Comparison of ENCODE assay signal across 13 cellular contexts in genomic region chr3:109059289-109059688, GRCh38. TPM values are rescaled to one million over a fixed set of nuclear protein-coding genes. Genes with fewer than 3 reads are reported as not detected.
DNase-seq lines count a peak whose midpoint lies in the region; ATAC-seq lines count a peak whose summit lies in the region.
"Had no signal": no experiment of that assay in that cellular context is flagged by ENCODE, and none has a peak within 500 bp of the region (broad histone marks: within the 10 kb centered on the region; RNA-seq: fewer than 3 reads in every experiment).

No MANE protein-coding gene starts in this region.

- H3K36me3 Mint-ChIP-seq in memory B cell: no peaks in the 10 kb centered on the region

- H3K9me3 ChIP-seq in GM23248 (ENCODE audit: low read depth): no peaks in the 10 kb centered on the region
- H3K9me3 ChIP-seq: pancreas had no signal

- H3K4me2 ChIP-seq in GM23248 (ENCODE audit: unreplicated experiment): no peak overlapping the region

- no peaks in the 10 kb centered on the region for H3K9me2 ChIP-seq in GM23248 (ENCODE audit: insufficient read depth)

- H3K4me3 Mint-ChIP-seq in memory B cell: peak overlapping the region; percentile 5

- no peak overlapping the region for H3K9ac ChIP-seq in GM23248

- H3K27ac ChIP-seq in GM23248: no peak overlapping the region
- H3K27ac ChIP-seq: epithelial cell of prostate, pancreas had no signal

- H3K27me3 ChIP-seq in GM23248 (replicated peaks; ENCODE audit: insufficient read depth): 0 out of 2 replicates have a peak, but pooled peaks cover 4% of the 10 kb centered on the region
- H3K27me3 ChIP-seq: pancreas had no signal

- no peak overlapping the region for H3K27ac Mint-ChIP-seq in memory B cell

- ATAC-seq in GM18868 (IDR thresholded peaks at IDR 0.05; ENCODE audit: unreplicated experiment) (peak; percentile 97), GM21786 (IDR thresholded peaks at IDR 0.05; ENCODE audit: unreplicated experiment) (peak; percentile 89), HG03469 (IDR thresholded peaks at IDR 0.05; ENCODE audit: unreplicated experiment) (peak; percentile 85), memory B cell (ENCODE audit: low read depth) (peak; percentile 69), HG02763 (IDR thresholded peaks at IDR 0.05; ENCODE audit: unreplicated experiment) (no peak)
- ATAC-seq: pancreas had no signal

- no peaks in the 10 kb centered on the region for H3K4me1 ChIP-seq in GM23248 (ENCODE audit: insufficient read depth)
- H3K4me1 ChIP-seq: pancreas had no signal

- H3K4me1 Mint-ChIP-seq in memory B cell: peaks cover 4% of the 10 kb centered on the region

- no peaks in the 10 kb centered on the region for H3F3A ChIP-seq in GM23248 (ENCODE audit: insufficient read depth)

- H3K36me3 ChIP-seq in GM23248 (ENCODE audit: low read depth): no peaks in the 10 kb centered on the region
- H3K36me3 ChIP-seq: pancreas had no signal

- 17% methylated on average over 5 of the region's 5 CpGs for WGBS in GM23248 (ENCODE audit: low coverage in 1 of 2, low lambda C conversion rate in 2 of 2, missing lambda C conversion rate in 2 of 2), 2 experiments

- no peak for DNase-seq in memory B cell (ENCODE audit: low spot score in 2 of 2)
- no peak for DNase-seq in GM23248
- DNase-seq in activated CD4-positive, alpha-beta T cell treated with anti-CD3 and anti-CD28 coated beads, Interleukin-2, amount 50 U/mL, for 4 hours: no peak
- DNase-seq in SHP77 (lab: John Stamatoyannopoulos, UW): no peak
- DNase-seq: amniotic stem cell, DMS79 treated with DMSO at 0.1 percent for 48 hours, NCI-H1436 treated with DMSO at 0.1 percent for 48 hours, pancreas had no signal

- H2AFZ ChIP-seq in GM23248: no peak overlapping the region

- in situ Hi-C loops in GM23248 (cut with MboI): no loop called here

- no peak overlapping the region for H3K4me3 ChIP-seq in GM23248
- H3K4me3 ChIP-seq: pancreas had no signal

- no peaks in the 10 kb centered on the region for H3K9me3 Mint-ChIP-seq in memory B cell

- no peaks in the 10 kb centered on the region for H3K79me2 ChIP-seq in GM23248 (ENCODE audit: insufficient read depth)

- H4K20me1 ChIP-seq in GM23248 (ENCODE audit: insufficient read depth): no peaks in the 10 kb centered on the region

- peaks cover 2% of the 10 kb centered on the region for H3K27me3 Mint-ChIP-seq in memory B cell

RNA-seq across cellular contexts. Expression of gene MORC1, which starts 58.6 kb away (rescaled TPM):
- not detected in 2 replicates for total RNA-seq in GM23248 (2014; rRNA removed; shearing (Covaris generic))
- polyA plus RNA-seq in GM23248 (2016; fragmentation: Nextera tagmentation; extraction: Ambion mirVana): not detected in 2 replicates
- total RNA-seq: pancreas had no signal
- polyA plus RNA-seq: pancreas had no signal
